16 cellular contexts compared by ENCODE assay signal in genomic region chr9:138083873-138084272, GRCh38.
A peak's percentile ranks its signal among the peaks of the same experiment; 100 is the strongest.
DNase-seq lines count a peak whose midpoint lies in the region; ATAC-seq and TF ChIP-seq lines count a peak whose summit lies in the region.
"Had no signal": no experiment of that assay in that cellular context is flagged by ENCODE, and none has a peak within 500 bp of the region (broad histone marks: within the 10 kb centered on the region; RNA-seq: fewer than 3 reads in every experiment).

No MANE protein-coding gene starts in this region.

- peaks cover 29% of the 10 kb centered on the region for H3K27me3 Mint-ChIP-seq in activated B cell treated with CpG ODN at 0.5 μM for 24 hours

- no peak for TF ChIP-seq POLR2A in stomach (IDR thresholded peaks at IDR 0.05)
- TF ChIP-seq POLR2A in sigmoid colon (IDR thresholded peaks at IDR 0.05), result no peak

- H3K27me3 ChIP-seq in lower lobe of right lung (ENCODE audit: low read depth) (no peaks in the 10 kb centered on the region), stomach (peaks cover 0 to 8% (median 4%) of the 10 kb centered on the region in 3 donors), sigmoid colon (no peaks in the 10 kb centered on the region)

- no peak overlapping the region for H3K4me3 ChIP-seq in lower lobe of right lung
- H3K4me3 ChIP-seq in stomach, result no peak overlapping the region
- H3K4me3 ChIP-seq in sigmoid colon, result no peak overlapping the region

- DNase-seq in activated CD8-positive, alpha-beta memory T cell treated with anti-CD3 and anti-CD28 coated beads, Interleukin-2, amount 50 U/mL, for 48 hours, result peak; percentile 12
- DNase-seq in activated CD8-positive, alpha-beta memory T cell treated with anti-CD3 and anti-CD28 coated beads, Interleukin-2, amount 50 U/mL, for 4 hours, result no peak
- DNase-seq in activated B cell treated with CpG ODN at 0.5 μM for 24 hours, result peak; percentile 4
- DNase-seq in lower lobe of right lung, result peak; percentile 8
- DNase-seq in stomach, result peak; percentile 17
- no peak for DNase-seq in sigmoid colon
- no peak for DNase-seq in ACHN
- DNase-seq: C1 segment of cervical spinal cord, Calu3, DMS 273 treated with DMSO at 0.1 percent for 48 hours, DMS79, HCEC 1CT, HFFc6 had no signal

- peaks cover 19% of the 10 kb centered on the region for H3K9me3 Mint-ChIP-seq in activated B cell treated with CpG ODN at 0.5 μM for 24 hours

- H3K9me3 ChIP-seq in lower lobe of right lung (peaks cover 15% of the 10 kb centered on the region), stomach (peaks cover 0 to 37% (median 15%) of the 10 kb centered on the region in 4 donors), sigmoid colon (peaks cover 0 to 15% (median 8%) of the 10 kb centered on the region in 4 donors)

- TF ChIP-seq EP300 in stomach (IDR thresholded peaks at IDR 0.05), result no peak
- TF ChIP-seq EP300 in sigmoid colon (IDR thresholded peaks at IDR 0.05), result no peak

- H3K36me3 Mint-ChIP-seq in activated B cell treated with CpG ODN at 0.5 μM for 24 hours (ENCODE audit: low read depth), result peaks cover 2% of the 10 kb centered on the region

- H3K36me3 ChIP-seq in lower lobe of right lung (no peaks in the 10 kb centered on the region), stomach (no peaks in the 10 kb centered on the region), sigmoid colon (no peaks in the 10 kb centered on the region)

- POLR2A ChIA-PET in activated B cell treated with CpG ODN at 0.5 μM for 24 hours (lab: Charles Lee), result no interaction called here

- 46 to 63% (median 50%) methylated on average over 3 of the region's 3 CpGs; no CpG with 5 or more reads in 1 of the 5 donors for WGBS in stomach, 5 donors
- 40 to 70% methylated on average over 3 of the region's 3 CpGs for WGBS in sigmoid colon, 2 donors

- H3K4me3 Mint-ChIP-seq in activated B cell treated with CpG ODN at 0.5 μM for 24 hours, result no peak overlapping the region
- H3K4me3 Mint-ChIP-seq: B cell; CD4-positive, alpha-beta T cell; HFFc6 had no signal

- in situ Hi-C loops in ACHN (cut with HindIII; ENCODE audit: low pct_ligation_motif_present, low pct_unique_long_range_greater_than_20kb, low sequenced_read_pairs), result no loop called here

- H3K4me1 ChIP-seq in lower lobe of right lung, result no peaks in the 10 kb centered on the region
- no peaks in the 10 kb centered on the region for H3K4me1 ChIP-seq in stomach
- no peaks in the 10 kb centered on the region for H3K4me1 ChIP-seq in sigmoid colon

- H3K27ac Mint-ChIP-seq in activated B cell treated with CpG ODN at 0.5 μM for 24 hours, result no peak overlapping the region
- H3K27ac Mint-ChIP-seq: B cell; CD4-positive, alpha-beta T cell; HFFc6 had no signal

- TF ChIP-seq CTCF in activated B cell treated with CpG ODN at 0.5 μM for 24 hours (IDR thresholded peaks at IDR 0.05) (no peak), lower lobe of right lung (IDR thresholded peaks at IDR 0.05) (no peak), stomach (IDR thresholded peaks at IDR 0.05) (no peak), sigmoid colon (IDR thresholded peaks at IDR 0.05) (no peak)

- intact Hi-C loops in activated B cell treated with CpG ODN at 0.5 μM for 24 hours (cut with micrococcal nuclease), result no loop called here
- intact Hi-C loops in lower lobe of right lung (cut with DNase I), result no loop called here
- intact Hi-C loops in stomach (cut with DNase I; ENCODE audit: low total_unique reads), result no loop called here
- intact Hi-C loops in sigmoid colon (cut with DNase I), result no loop called here

- no peaks in the 10 kb centered on the region for H3K4me1 Mint-ChIP-seq in activated B cell treated with CpG ODN at 0.5 μM for 24 hours
- H3K4me1 Mint-ChIP-seq: B cell had no signal

- no peak overlapping the region for H3K27ac ChIP-seq in lower lobe of right lung
- H3K27ac ChIP-seq in stomach, result no peak overlapping the region
- no peak overlapping the region for H3K27ac ChIP-seq in sigmoid colon

- CTCF ChIA-PET in activated B cell treated with CpG ODN at 0.5 μM for 24 hours (lab: Charles Lee), result no interaction called here

- ATAC-seq in activated B cell treated with CpG ODN at 0.5 μM for 24 hours (ENCODE audit: low read depth) (no peak), lower lobe of right lung (no peak), GM21528 (IDR thresholded peaks at IDR 0.05; ENCODE audit: low FRiP score, unreplicated experiment) (no peak)

Comparison
In these comparisons a context has a peak if more than half of its experiments do, and no peak if none do; other contexts are left out.
1. DNase-seq: peak in activated CD8-positive, alpha-beta memory T cell treated with anti-CD3 and anti-CD28 coated beads, Interleukin-2, amount 50 U/mL, for 48 hours (single experiment), activated B cell treated with CpG ODN at 0.5 μM for 24 hours (single experiment), lower lobe of right lung (single experiment) and stomach (single experiment); none in activated CD8-positive, alpha-beta memory T cell treated with anti-CD3 and anti-CD28 coated beads, Interleukin-2, amount 50 U/mL, for 4 hours (single experiment), sigmoid colon (single experiment) and ACHN (single experiment).